8 cellular contexts compared by ENCODE assay signal in genomic region chr3:69012836-69013255, GRCh38. TPM values are rescaled to one million over a fixed set of nuclear protein-coding genes. Genes with fewer than 3 reads are reported as not detected.
DNase-seq lines count a peak whose midpoint lies in the region; ATAC-seq and TF ChIP-seq lines count a peak whose summit lies in the region.

No MANE protein-coding gene starts in this region.

- no peak for TF ChIP-seq CTCF in omental fat pad (IDR thresholded peaks at IDR 0.05)

- peak; percentile 68 for DNase-seq in ELR (ENCODE audit: low read depth)
- peak; percentile 30 for DNase-seq in HT1080 (ENCODE audit: low read depth)
- DNase-seq in activated T-helper 9 cell treated with anti-CD3 and anti-CD28 coated beads, Interleukin-2, amount 50 U/mL, for 16 hours (ENCODE audit: low read depth), result peak; percentile 17
- DNase-seq in glomerular visceral epithelial cell (ENCODE audit: extremely low spot score), result peak; percentile 48
- no peak for DNase-seq in omental fat pad (ENCODE audit: low spot score)
- no peak for DNase-seq in COR-L47 (lab: John Stamatoyannopoulos, UW)

- ATAC-seq in GM19468 (IDR thresholded peaks at IDR 0.05; ENCODE audit: extremely low read depth, unreplicated experiment) (peak; percentile 37), omental fat pad (ENCODE audit: low FRiP score) (peak; percentile 45), HG02970 (IDR thresholded peaks at IDR 0.05; ENCODE audit: low FRiP score, unreplicated experiment) (no peak)

RNA-seq across cellular contexts. Expression of gene EOGT, which starts 0.6 kb away (rescaled TPM):
- 27.1 and 31.9 TPM in 2 replicates for total RNA-seq in HT1080 (2014; rRNA removed; shearing (Covaris generic))
- polyA plus RNA-seq in HT1080 (2015; cell fraction: cytosol; rRNA removed), result 22.2 and 26.2 TPM in 2 replicates
- polyA plus RNA-seq in HT1080 (2015; cell fraction: nucleus; rRNA removed), result 49.7 and 54.3 TPM in 2 replicates
- total RNA-seq in omental fat pad, result 10 to 100 TPM; 26.1 to 47.9 (median 37.6) TPM

RNA-seq across cellular contexts. Expression of gene TMF1, which starts 39.3 kb away (rescaled TPM):
- 9.7 and 12.0 TPM in 2 replicates for total RNA-seq in HT1080 (2014; rRNA removed; shearing (Covaris generic))
- polyA plus RNA-seq in HT1080 (2015; cell fraction: cytosol; rRNA removed), result 9.2 and 11.3 TPM in 2 replicates
- polyA plus RNA-seq in HT1080 (2015; cell fraction: nucleus; rRNA removed), result 18.7 and 21.2 TPM in 2 replicates
- 10 to 100 TPM; 27.6 to 41.8 (median 30.2) TPM for total RNA-seq in omental fat pad

Comparison
In these comparisons a context has a peak if more than half of its experiments do, and no peak if none do; other contexts are left out.
1. DNase-seq: peak in ELR (single experiment), HT1080 (single experiment), activated T-helper 9 cell treated with anti-CD3 and anti-CD28 coated beads, Interleukin-2, amount 50 U/mL, for 16 hours (single experiment) and glomerular visceral epithelial cell (single experiment); none in omental fat pad (single experiment) and COR-L47 (single experiment).